Comparison of ENCODE assay signal across 1 cellular context in the genomic region with DNA sequence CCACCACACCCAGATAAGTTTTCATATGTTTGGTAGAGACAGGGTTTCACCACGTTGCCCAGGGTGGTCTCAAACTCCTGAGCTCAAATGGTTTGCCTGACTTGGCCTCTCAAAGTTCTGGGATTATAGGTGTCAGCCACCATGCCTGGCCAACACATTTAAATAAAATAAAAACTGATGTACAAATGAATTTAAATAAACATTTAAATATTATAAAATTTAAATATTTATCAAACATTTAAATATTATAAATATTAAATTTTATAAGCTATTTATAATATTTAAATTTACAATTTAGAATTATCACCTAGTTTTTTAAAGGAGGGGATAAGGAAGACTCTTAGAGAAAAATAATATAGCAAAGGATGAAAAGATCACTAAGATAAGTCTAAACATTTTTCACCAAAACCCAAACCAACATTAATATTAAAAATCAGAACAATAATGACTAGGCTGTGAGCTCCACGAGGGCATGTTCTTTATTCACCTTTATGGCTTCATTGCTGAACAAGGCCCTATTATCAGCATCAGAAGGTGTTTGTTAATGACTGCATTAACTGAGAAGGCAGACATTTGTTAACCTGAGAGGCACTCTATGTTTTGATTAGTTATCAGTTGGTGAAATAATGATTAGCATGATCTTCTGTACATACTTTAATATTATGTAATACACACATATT.
TF ChIP-seq lines count a peak whose summit lies in the region.

No MANE protein-coding gene starts in this region.

TF ChIP-seq in endothelial cell of umbilical vein, 7 proteins besides CTCF, POLR2A, EP300 and RAD21:
- TF ChIP-seq FOS (IDR thresholded peaks at IDR 0.05; ENCODE audit: borderline replicate concordance, insufficient read depth, low read length) (no peak), GATA2 (IDR thresholded peaks at IDR 0.05; ENCODE audit: insufficient read depth, insufficient read length, low read depth, low read length) (no peak), MAX (IDR thresholded peaks at IDR 0.05; ENCODE audit: insufficient read depth, insufficient read length) (no peak), POLR2AphosphoS5 (IDR thresholded peaks at IDR 0.05; ENCODE audit: insufficient read depth, low read depth, low read length) (no peak), JUN (IDR thresholded peaks at IDR 0.05; ENCODE audit: borderline replicate concordance, insufficient read depth, insufficient read length, low read depth) (no peak), EZH2 (IDR thresholded peaks at IDR 0.05; ENCODE audit: borderline replicate concordance, low read depth, low read length, severe bottlenecking) (no peak), MYC (IDR thresholded peaks at IDR 0.05; ENCODE audit: low read depth, low read length) (no peak)
